Comparison of ENCODE assay signal across 8 cellular contexts in the genomic region with DNA sequence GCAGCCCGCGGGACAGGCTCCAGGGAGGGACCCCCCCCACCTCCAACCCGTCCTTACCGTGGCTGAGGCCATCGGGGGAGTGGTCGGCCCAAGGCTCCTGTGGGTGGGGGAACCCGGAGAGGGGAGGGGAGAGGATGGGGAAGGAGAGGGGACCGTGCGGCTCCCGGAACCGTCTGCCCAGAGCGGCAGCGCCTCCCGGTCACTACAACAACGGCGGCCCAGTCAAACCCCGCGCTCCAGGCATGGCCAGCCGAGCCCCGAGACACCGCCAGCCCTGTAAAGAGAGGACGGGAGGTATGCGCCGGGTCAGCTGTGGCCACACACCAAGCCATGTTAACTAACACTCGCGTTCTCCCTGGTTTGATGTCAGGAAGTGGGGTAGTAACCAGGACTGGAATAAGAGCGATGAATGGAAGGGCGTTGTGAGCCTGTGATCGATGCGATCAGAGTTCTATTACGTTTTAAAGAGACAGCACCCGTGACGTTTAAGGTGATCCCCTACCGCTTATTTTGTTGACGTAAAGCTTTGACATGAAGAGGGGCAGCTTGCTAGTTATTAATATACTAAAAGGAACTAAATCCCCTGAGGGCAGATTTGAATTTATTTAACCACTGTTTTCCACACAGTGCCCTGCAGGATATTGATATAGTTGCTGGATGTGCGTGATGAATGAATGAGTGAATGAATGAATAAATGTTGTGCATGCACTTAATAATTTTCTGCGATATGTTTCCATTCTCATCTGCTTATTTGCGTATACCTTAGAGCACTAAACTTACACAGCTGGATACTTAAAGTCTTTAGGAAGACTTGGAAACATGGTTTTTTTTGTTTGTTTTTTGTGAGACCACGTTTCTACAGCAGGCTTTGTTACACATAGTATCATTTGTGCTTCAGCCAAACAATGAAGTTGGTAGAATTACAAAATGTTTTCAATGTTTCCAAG. TPM values are rescaled to one million over a fixed set of nuclear protein-coding genes. Genes with fewer than 3 reads are reported as not detected.
DNase-seq lines count a peak whose midpoint lies in the region; ATAC-seq and TF ChIP-seq lines count a peak whose summit lies in the region.

A gene (minus strand): TSS at position 224 of the 947 bp plus-strand sequence. CDS start 152 bp downstream, at position 72.

- no peaks in the 10 kb centered on the region for H3K36me3 ChIP-seq in effector memory CD4-positive, alpha-beta T cell (ENCODE audit: control insufficient read depth, insufficient read depth, low read length)
- H3K36me3 ChIP-seq in lung (ENCODE audit: control insufficient read depth in 2 of 2, insufficient read depth in 2 of 2, low read length in 2 of 2): peaks cover 0 to 4% of the 10 kb centered on the region in 2 donors

- WGBS in lung, 2 donors: 2 to 3% methylated on average over 31 to 39 of the region's 39 CpGs

- DNase-seq in COLO829 (ENCODE audit: low spot score) (peak; percentile 82), HT-29 (ENCODE audit: low spot score) (peak; percentile 89), NOMO-1 (lab: John Stamatoyannopoulos, UW; ENCODE audit: unreplicated experiment in 2 of 2) (peak; percentile 78 to 79), lung (ENCODE audit: low spot score) (peak; percentile 83)
- peak; percentile 93 for DNase-seq in activated CD8-positive, alpha-beta memory T cell treated with anti-CD3 and anti-CD28 coated beads for 24 hours
- peak; percentile 34 to 42 (median 40) for DNase-seq in effector memory CD4-positive, alpha-beta T cell
- peak; percentile 32 to 65 (median 59) for DNase-seq in stimulated activated CD4-positive, alpha-beta T cell treated with anti-CD3 and anti-CD28 coated beads, TNF-alpha, amount 100 ng/mL, for 4 hours (ENCODE audit: low read depth in 3 of 3)

- peak within 1 kb of the TSS; percentile 90 for H3K27ac ChIP-seq in effector memory CD4-positive, alpha-beta T cell (ENCODE audit: insufficient read depth, low read length, poor library complexity, severe bottlenecking)
- H3K27ac ChIP-seq in lung (ENCODE audit: low read depth in 1 of 2, low read length in 1 of 2): peak within 1 kb of the TSS; percentile 90 to 99

- H3K27me3 ChIP-seq in effector memory CD4-positive, alpha-beta T cell (replicated peaks; ENCODE audit: control insufficient read depth, insufficient read depth, low read length, poor library complexity, severe bottlenecking): no peaks in the 10 kb centered on the region
- H3K27me3 ChIP-seq in lung (ENCODE audit: control insufficient read depth, insufficient read depth): no peaks in the 10 kb centered on the region

- H3K9me3 ChIP-seq in effector memory CD4-positive, alpha-beta T cell (ENCODE audit: control insufficient read depth, low read length): no peaks in the 10 kb centered on the region
- H3K9me3 ChIP-seq in lung (ENCODE audit: control insufficient read depth in 2 of 2, insufficient read depth in 1 of 2, low read length in 1 of 2): no peaks in the 10 kb centered on the region

- TF ChIP-seq CTCF in lung (IDR thresholded peaks at IDR 0.05; ENCODE audit: control extremely low read depth, extremely low read depth): no peak

- ATAC-seq in GM21367 (IDR thresholded peaks at IDR 0.05; ENCODE audit: unreplicated experiment) (peak; percentile 66), lung (ENCODE audit: insufficient read depth, low FRiP score) (peak; percentile 84)

- peak within 1 kb of the TSS; percentile 97 for H3K4me3 ChIP-seq in effector memory CD4-positive, alpha-beta T cell (ENCODE audit: insufficient read depth, low read depth, low read length, poor library complexity, severe bottlenecking)
- peak within 1 kb of the TSS; percentile 83 for H3K4me3 ChIP-seq in lung

- peaks cover 14% of the 10 kb centered on the region for H3K4me1 ChIP-seq in effector memory CD4-positive, alpha-beta T cell (ENCODE audit: control insufficient read depth, insufficient read depth, low read length, poor library complexity, severe bottlenecking)
- peaks cover 0 to 21% of the 10 kb centered on the region in 2 donors for H3K4me1 ChIP-seq in lung (ENCODE audit: control insufficient read depth in 2 of 2, insufficient read depth in 2 of 2, low read length in 2 of 2)

RNA-seq across cellular contexts. Expression of the gene that starts here (rescaled TPM):
- 7.8 and 9.6 TPM in 2 replicates for total RNA-seq in HT-29 (2014; rRNA removed; shearing (Covaris generic))
- total RNA-seq in lung: 10 to 100 TPM; 12.5 to 32.6 TPM
- polyA plus RNA-seq in lung: 1 to 10 TPM; 6.9 to 9.3 TPM

Comparison
In these comparisons a context has a peak if more than half of its experiments do, and no peak if none do; other contexts are left out.
1. Peak in every context shown above with its lines: DNase-seq, ATAC-seq, H3K4me3 ChIP-seq and H3K27ac ChIP-seq.
2. DNase-seq: peak in every context shown above with its lines; median percentile 93 in activated CD8-positive, alpha-beta memory T cell treated with anti-CD3 and anti-CD28 coated beads for 24 hours; 89 in HT-29; 83 in lung; 82 in COLO829; 78 in NOMO-1; 59 in stimulated activated CD4-positive, alpha-beta T cell treated with anti-CD3 and anti-CD28 coated beads, TNF-alpha, amount 100 ng/mL, for 4 hours; 40 in effector memory CD4-positive, alpha-beta T cell.